Comparison of ENCODE assay signal across 8 cellular contexts in genomic region chr1:63674238-63674864, GRCh38.
DNase-seq lines count a peak whose midpoint lies in the region; ATAC-seq, FAIRE-seq and TF ChIP-seq lines count a peak whose summit lies in the region.

No MANE protein-coding gene starts in this region.

- H3K9ac ChIP-seq in PC-3 (ENCODE audit: low read length), result peak overlapping the region; percentile 47
- H3K9ac ChIP-seq in mesendoderm (ENCODE audit: low read length), result no peak overlapping the region

- no peaks in the 10 kb centered on the region for H4K20me1 ChIP-seq in PC-3 (ENCODE audit: low read length)

- no CpG with 5 or more reads among the region's 9 CpGs for WGBS in mesendoderm (ENCODE audit: extremely low coverage, insufficient coverage, low lambda C conversion rate)

- intact Hi-C loops in PC-3 (cut with micrococcal nuclease), result loop anchor here (1.0 to 10.0 kb wide), 4 partner anchors 11 to 569 kb away; no protein-coding TSS in a partner anchor

- no peaks in the 10 kb centered on the region for H3K9me3 ChIP-seq in PC-3 (ENCODE audit: low read length)

- no peak overlapping the region for H2BK120ac ChIP-seq in mesendoderm (ENCODE audit: low read depth, low read length)

- no peak overlapping the region for H2BK5ac ChIP-seq in mesendoderm (ENCODE audit: low read length)

- H3K79me2 ChIP-seq in PC-3 (ENCODE audit: low read length), result no peaks in the 10 kb centered on the region
- H3K79me2 ChIP-seq in mesendoderm (ENCODE audit: control insufficient read depth, insufficient read depth, low read length), result no peaks in the 10 kb centered on the region

- no peak overlapping the region for H3K23ac ChIP-seq in mesendoderm (ENCODE audit: low read length)

- no peak overlapping the region for H3K27ac Mint-ChIP-seq in endothelial cell (ENCODE audit: unreplicated experiment)

- no peaks in the 10 kb centered on the region for H3K4me1 Mint-ChIP-seq in endothelial cell (ENCODE audit: unreplicated experiment)

- H3K27ac ChIP-seq in PC-3 (ENCODE audit: low read length) (peak overlapping the region; percentile 60), mesendoderm (ENCODE audit: low read depth, low read length) (no peak overlapping the region)

- H3K27me3 ChIP-seq in PC-3 (ENCODE audit: low read length), result no peaks in the 10 kb centered on the region
- H3K27me3 ChIP-seq in mesendoderm (ENCODE audit: insufficient read depth, low read length, poor library complexity), result no peaks in the 10 kb centered on the region

- peaks cover 2% of the 10 kb centered on the region for H3K27me3 Mint-ChIP-seq in endothelial cell (ENCODE audit: unreplicated experiment)

- no peaks in the 10 kb centered on the region for H3K9me3 Mint-ChIP-seq in endothelial cell (ENCODE audit: unreplicated experiment)

- H3F3A ChIP-seq in PC-3 (ENCODE audit: low read length, unreplicated experiment), result no peaks in the 10 kb centered on the region

- H3K36me3 ChIP-seq in PC-3 (ENCODE audit: low read depth, low read length), result no peaks in the 10 kb centered on the region
- no peaks in the 10 kb centered on the region for H3K36me3 ChIP-seq in mesendoderm (ENCODE audit: control insufficient read depth, insufficient read depth, low read length)

- POLR2A ChIA-PET in PC-3 (lab: Charles Lee; ENCODE audit: unreplicated experiment), result interaction anchor here (0.7 kb wide), 2 partner anchors 12 to 13 kb away, joined by 4 to 20 read pairs; no protein-coding TSS in a partner anchor

- H2BK15ac ChIP-seq in mesendoderm (replicated peaks; ENCODE audit: low read depth), result no peak overlapping the region

- H3K56ac ChIP-seq in mesendoderm (ENCODE audit: low read length), result peak overlapping the region; percentile 18

- H3K4me3 Mint-ChIP-seq in endothelial cell (ENCODE audit: unreplicated experiment), result no peak overlapping the region

- no peak overlapping the region for H3K18ac ChIP-seq in mesendoderm (ENCODE audit: low read length)

- CTCF ChIA-PET in PC-3 (lab: Charles Lee), result interaction anchor here (0.6 to 1.4 kb wide), 8 partner anchors 12 to 572 kb away, joined by 3 to 29 read pairs (median 4); no protein-coding TSS in a partner anchor

- ATAC-seq in HG03342 (IDR thresholded peaks at IDR 0.05; ENCODE audit: unreplicated experiment) (peak; percentile 75), PC-3 (peak; percentile 98)

- no TSS peak for BruUV-seq in PC-3 (replicated peaks; lab: Mats Ljungman, UMichigan)

- peak; percentile 89 for TF ChIP-seq CTCF in PC-3 (conservative IDR thresholded peaks at IDR 0.05; ENCODE audit: low read depth, low read length)
- no peak for TF ChIP-seq CTCF in endothelial cell (IDR thresholded peaks at IDR 0.05; ENCODE audit: unreplicated experiment)

- H4K8ac ChIP-seq in mesendoderm (ENCODE audit: low read depth, low read length), result no peak overlapping the region

- peak; percentile 40 for FAIRE-seq in GM12891 (lab: Jason Lieb, UNC)
- no peak for FAIRE-seq in urothelium cell line (lab: Jason Lieb, UNC)

- TF ChIP-seq POLR2A in GM12891 (IDR thresholded peaks at IDR 0.05; ENCODE audit: low read depth, low read length), result no peak

- peak overlapping the region; percentile 55; the same call in 1 of the 2 replicates for H2AFZ ChIP-seq in PC-3 (ENCODE audit: low read length)

- no peaks in the 10 kb centered on the region for H3K36me3 Mint-ChIP-seq in endothelial cell (ENCODE audit: low read depth, unreplicated experiment)

- DNase-seq in A172 (ENCODE audit: low spot score), result peak; percentile 87
- DNase-seq in GM12891 (ENCODE audit: insufficient read length, low spot score), result no peak
- DNase-seq in PC-3, result peak; percentile 96
- peak; percentile 66 for DNase-seq in endothelial cell (ENCODE audit: low spot score)
- peak; percentile 91 for DNase-seq in mesendoderm
- DNase-seq in urothelium cell line (ENCODE audit: low spot score), result peak; percentile 85
- no peak for DNase-seq in activated effector memory CD4-positive, alpha-beta T cell treated with Interleukin-2 at 50 U/mL for 16 hours

- H3K4me2 ChIP-seq in PC-3 (ENCODE audit: low read length) (peak overlapping the region; percentile 49), mesendoderm (ENCODE audit: low read length) (no peak overlapping the region)

- H2AK5ac ChIP-seq in mesendoderm (ENCODE audit: low read length), result no peak overlapping the region

- no peaks in the 10 kb centered on the region for H3K79me1 ChIP-seq in mesendoderm (ENCODE audit: low read length)

- H3K4ac ChIP-seq in mesendoderm (ENCODE audit: low read depth, low read length), result no peak overlapping the region

- no peaks in the 10 kb centered on the region for H3K9me2 ChIP-seq in PC-3 (replicated peaks; ENCODE audit: low read length)

- H3K4me1 ChIP-seq in PC-3 (ENCODE audit: insufficient read depth, low read length) (peaks cover 14% of the 10 kb centered on the region), mesendoderm (ENCODE audit: control insufficient read depth, low read depth, low read length) (peaks cover 4% of the 10 kb centered on the region)

- H4K5ac ChIP-seq in mesendoderm (ENCODE audit: low read length), result no peak overlapping the region

- H3K4me3 ChIP-seq in PC-3 (ENCODE audit: low read length) (no peak overlapping the region), mesendoderm (ENCODE audit: low read length) (no peak overlapping the region)

TF ChIP-seq in GM12891, 5 proteins besides CTCF, POLR2A, EP300 and RAD21:
- TF ChIP-seq SPI1 (IDR thresholded peaks at IDR 0.05; ENCODE audit: low read depth, low read length), result no peak
- TF ChIP-seq PAX5 (IDR thresholded peaks at IDR 0.05; ENCODE audit: insufficient read depth, low read length, severe bottlenecking), result no peak
- no peak for TF ChIP-seq TAF1 (IDR thresholded peaks at IDR 0.05; ENCODE audit: low read depth, low read length)
- TF ChIP-seq POLR2AphosphoS5 (IDR thresholded peaks at IDR 0.05; ENCODE audit: low read depth, low read length), result no peak
- no peak for TF ChIP-seq POU2F2 (IDR thresholded peaks at IDR 0.05; ENCODE audit: low read depth, low read length)

Comparison
In these comparisons a context has a peak if more than half of its experiments do, and no peak if none do; other contexts are left out.
1. DNase-seq: peak in A172 (single experiment), PC-3 (single experiment), endothelial cell (single experiment), mesendoderm (single experiment) and urothelium cell line (single experiment); none in GM12891 (single experiment) and activated effector memory CD4-positive, alpha-beta T cell treated with Interleukin-2 at 50 U/mL for 16 hours (single experiment).